Comparison of ENCODE assay signal across 8 cellular contexts in genomic region chr21:44301093-44301492, GRCh38. TPM values are rescaled to one million over a fixed set of nuclear protein-coding genes. Genes with fewer than 3 reads are reported as not detected.
DNase-seq lines count a peak whose midpoint lies in the region; ATAC-seq and TF ChIP-seq lines count a peak whose summit lies in the region.

No MANE protein-coding gene starts in this region.

- H3K27ac ChIP-seq in PC-9, result no peak overlapping the region
- peak overlapping the region; percentile 78 to 88 for H3K27ac ChIP-seq in ovary

- H3K27me3 Mint-ChIP-seq in Caco-2 (ENCODE audit: insufficient read depth, unreplicated experiment) (no peaks in the 10 kb centered on the region), endothelial cell (ENCODE audit: unreplicated experiment) (peaks cover 5% of the 10 kb centered on the region)

- no peaks in the 10 kb centered on the region for H3K9me2 ChIP-seq in PC-9 (ENCODE audit: insufficient read depth)

- no peak overlapping the region for H2AFZ ChIP-seq in PC-9

- POLR2A ChIA-PET in Caco-2 (lab: Charles Lee), result no interaction called here
- POLR2A ChIA-PET in PC-9 (lab: Charles Lee; ENCODE audit: unreplicated experiment), result no interaction called here

- H3K4me1 ChIP-seq in Caco-2 (peaks cover 34% of the 10 kb centered on the region), PC-9 (replicated peaks; ENCODE audit: insufficient read depth) (0 out of 2 replicates have a peak, but pooled peaks cover 12% of the 10 kb centered on the region), ovary (ENCODE audit: insufficient read depth) (peaks cover 16% of the 10 kb centered on the region)

- DNase-seq in Caco-2, result no peak
- DNase-seq in PC-9, result no peak
- DNase-seq in epithelial cell of esophagus (ENCODE audit: low read depth), result no peak
- DNase-seq in ovary, result no peak
- no peak for DNase-seq in endothelial cell (ENCODE audit: low spot score)
- no peak for DNase-seq in RPMI8226
- DNase-seq in AG20443 (ENCODE audit: low spot score), result no peak

- H3K36me3 Mint-ChIP-seq in Caco-2 (ENCODE audit: insufficient read depth, unreplicated experiment) (no peaks in the 10 kb centered on the region), endothelial cell (ENCODE audit: low read depth, unreplicated experiment) (no peaks in the 10 kb centered on the region)

- intact Hi-C loops in Caco-2 (cut with micrococcal nuclease; ENCODE audit: unreplicated experiment) (no loop called here), PC-9 (cut with micrococcal nuclease; ENCODE audit: unreplicated experiment) (no loop called here), ovary (cut with DNase I) (loop anchor here in 1 of 4 donors (10.0 kb wide), 1 partner anchor 486 kb away; no protein-coding TSS in a partner anchor)

- peaks cover 16% of the 10 kb centered on the region for H3K4me1 Mint-ChIP-seq in Caco-2 (ENCODE audit: low read depth, unreplicated experiment)
- H3K4me1 Mint-ChIP-seq in endothelial cell (ENCODE audit: unreplicated experiment), result peaks cover 9% of the 10 kb centered on the region

- BruUV-seq in Caco-2 (replicated peaks; lab: Mats Ljungman, UMichigan), result no TSS peak
- BruUV-seq in PC-9 (replicated peaks; lab: Mats Ljungman, UMichigan), result no TSS peak

- H3K9me3 ChIP-seq in Caco-2 (no peaks in the 10 kb centered on the region), PC-9 (ENCODE audit: insufficient read depth, low read depth) (no peaks in the 10 kb centered on the region), ovary (no peaks in the 10 kb centered on the region)

- peaks cover 22% of the 10 kb centered on the region for H4K20me1 ChIP-seq in PC-9 (ENCODE audit: insufficient read depth)

- WGBS in ovary, 3 donors, result 61 to 71% (median 64%) methylated on average over 12 of the region's 12 CpGs

- H3K79me2 ChIP-seq in PC-9 (ENCODE audit: low read depth), result peaks cover 10% of the 10 kb centered on the region; the same call in 1 of the 2 replicates

- no peak for TF ChIP-seq EP300 in ovary (IDR thresholded peaks at IDR 0.05)

- no peak overlapping the region for H3K27ac Mint-ChIP-seq in Caco-2 (ENCODE audit: unreplicated experiment)
- no peak overlapping the region for H3K27ac Mint-ChIP-seq in endothelial cell (ENCODE audit: unreplicated experiment)

- ATAC-seq in HG03521 (IDR thresholded peaks at IDR 0.05; ENCODE audit: unreplicated experiment), result no peak

- H3K36me3 ChIP-seq in Caco-2 (ENCODE audit: control insufficient read depth, insufficient read depth, low read length), result peaks cover 2% of the 10 kb centered on the region; the same call in 1 of the 2 replicates
- H3K36me3 ChIP-seq in PC-9 (ENCODE audit: low read depth), result no peaks in the 10 kb centered on the region
- H3K36me3 ChIP-seq in ovary, result no peaks in the 10 kb centered on the region

- peak overlapping the region; percentile 80 for H3K4me2 ChIP-seq in PC-9

- H3K4me3 Mint-ChIP-seq in Caco-2 (ENCODE audit: unreplicated experiment) (peak overlapping the region; percentile 74), endothelial cell (ENCODE audit: unreplicated experiment) (no peak overlapping the region)

- TF ChIP-seq POLR2A in ovary (IDR thresholded peaks at IDR 0.05), result no peak

- H3K4me3 ChIP-seq in Caco-2 (ENCODE audit: low read depth, low read length), result peak overlapping the region; percentile 86
- peak overlapping the region; percentile 64; the same call in 1 of the 2 replicates for H3K4me3 ChIP-seq in PC-9
- peak overlapping the region; percentile 73 for H3K4me3 ChIP-seq in epithelial cell of esophagus (ENCODE audit: low read length)
- peak overlapping the region; percentile 98 for H3K4me3 ChIP-seq in ovary

- H3F3A ChIP-seq in PC-9 (ENCODE audit: insufficient read depth, low read depth), result peaks cover 15% of the 10 kb centered on the region; the same call in 1 of the 2 replicates

- H3K27me3 ChIP-seq in Caco-2 (replicated peaks; ENCODE audit: control insufficient read depth, insufficient read depth, low read length) (no peaks in the 10 kb centered on the region), PC-9 (ENCODE audit: insufficient read depth, low read depth) (no peaks in the 10 kb centered on the region), ovary (no peaks in the 10 kb centered on the region)

- CTCF ChIA-PET in Caco-2 (lab: Charles Lee) (no interaction called here), PC-9 (lab: Charles Lee) (no interaction called here)

- H3K9me3 Mint-ChIP-seq in Caco-2 (ENCODE audit: unreplicated experiment) (no peaks in the 10 kb centered on the region), endothelial cell (ENCODE audit: unreplicated experiment) (no peaks in the 10 kb centered on the region)

- TF ChIP-seq CTCF in Caco-2 (IDR thresholded peaks at IDR 0.05; ENCODE audit: insufficient read depth in 1 of 2, low read depth in 1 of 2, low read length in 1 of 2, severe bottlenecking in 1 of 2, unreplicated experiment in 1 of 2) (no peak), PC-9 (conservative IDR thresholded peaks at IDR 0.05) (no peak), epithelial cell of esophagus (IDR thresholded peaks at IDR 0.05; ENCODE audit: insufficient read depth, low read depth, low read length, missing control alignments) (no peak), ovary (IDR thresholded peaks at IDR 0.05) (no peak), endothelial cell (IDR thresholded peaks at IDR 0.05; ENCODE audit: unreplicated experiment) (no peak)

RNA-seq across cellular contexts. Expression of gene PFKL, which starts 1.2 kb away (rescaled TPM):
- 137 and 140 TPM in 2 replicates for total RNA-seq in Caco-2 (2022)
- total RNA-seq in PC-9 (2021), result 67.5 and 73.8 TPM in 2 replicates
- total RNA-seq in ovary, result 100 to 1,000 TPM in 1 of 7 donors, 10 to 100 TPM in 6; 38.7 to 104 (median 88.7) TPM
- polyA plus RNA-seq in ovary, result 10 to 100 TPM; 12.6 to 71.0 TPM
- total RNA-seq in endothelial cell (ENCODE audit: unreplicated experiment), result 66.6 TPM

RNA-seq across cellular contexts. Expression of gene AIRE, which starts 15.4 kb away (rescaled TPM):
- total RNA-seq in Caco-2 (2022) (not detected in 2 replicates), PC-9 (2021) (not detected in 2 replicates), ovary (not detected), endothelial cell (ENCODE audit: unreplicated experiment) (not detected)
- polyA plus RNA-seq in ovary, result not detected

RNA-seq across cellular contexts. Expression of gene CFAP410, which starts 38.1 kb away (rescaled TPM):
- total RNA-seq in Caco-2 (2022) (16.5 and 20.1 TPM in 2 replicates), PC-9 (2021) (12.5 and 23.9 TPM in 2 replicates), ovary (10 to 100 TPM; 23.1 to 40.8 (median 29.3) TPM), endothelial cell (ENCODE audit: unreplicated experiment) (12.2 TPM)
- 10 to 100 TPM in 1 of 2 donors, 1 to 10 TPM in 1; 1.2 to 40.7 TPM for polyA plus RNA-seq in ovary

RNA-seq across cellular contexts. Expression of gene DNMT3L, which starts 39.4 kb away (rescaled TPM):
- total RNA-seq in Caco-2 (2022) (0.67 and 0.95 TPM in 2 replicates), PC-9 (2021) (not detected in 2 replicates), ovary (not detected), endothelial cell (ENCODE audit: unreplicated experiment) (not detected)
- not detected for polyA plus RNA-seq in ovary

RNA-seq across cellular contexts. Expression of gene TRPM2, which starts 52.3 kb away (rescaled TPM):
- 0.07 and 0.20 TPM in 2 replicates for total RNA-seq in Caco-2 (2022)
- not detected in 2 replicates for total RNA-seq in PC-9 (2021)
- 1 to 10 TPM in 6 of 7 donors, under 1 TPM in 1; 0.48 to 7.0 (median 2.1) TPM for total RNA-seq in ovary
- 1 to 10 TPM; 1.3 to 1.6 TPM for polyA plus RNA-seq in ovary
- 0.15 TPM for total RNA-seq in endothelial cell (ENCODE audit: unreplicated experiment)
